In genomic region chr11:76670475-76671235, GRCh38 we compare ENCODE assay signal across 1 cellular context.
TF ChIP-seq lines count a peak whose summit lies in the region.

TSS of gene LRRC32 (minus strand) at chr11:76670747. CDS start at chr11:76665954, 4,793 bp downstream.

TF ChIP-seq in K562, 482 proteins besides CTCF, POLR2A, EP300 and RAD21 (continued from another document and continues in another):
- TF ChIP-seq RREB1 (CRISPR knock-in tag; IDR thresholded peaks at IDR 0.05) (no peak), ZNF184 (CRISPR knock-in tag; IDR thresholded peaks at IDR 0.05) (no peak), PHF21A (IDR thresholded peaks at IDR 0.05; ENCODE audit: borderline replicate concordance, low read depth) (peak; percentile 75; the same call in 1 of the 2 replicates), ZFX (CRISPR knock-in tag; IDR thresholded peaks at IDR 0.05) (peak; percentile 33), ZNF655 (CRISPR knock-in tag; IDR thresholded peaks at IDR 0.05) (no peak), SNRNP70 (optimal IDR thresholded peaks at IDR 0.05; ENCODE audit: low read depth, low read length) (no peak), PRDM10 (IDR thresholded peaks at IDR 0.05; ENCODE audit: partially characterized antibody) (no peak), CCAR2 (IDR thresholded peaks at IDR 0.05; ENCODE audit: low read depth, low read length) (no peak), ZHX1 (conservative IDR thresholded peaks at IDR 0.05; ENCODE audit: low read length) (no peak), TOE1 (IDR thresholded peaks at IDR 0.05; ENCODE audit: borderline replicate concordance) (peak; percentile 77), TOE1 (CRISPR knock-in tag; IDR thresholded peaks at IDR 0.05; ENCODE audit: borderline replicate concordance, low read depth) (no peak), ATF7 (IDR thresholded peaks at IDR 0.05) (no peak), HMBOX1 (IDR thresholded peaks at IDR 0.05) (no peak), STAT6 (CRISPR knock-in tag; IDR thresholded peaks at IDR 0.05) (no peak), HNRNPLL (IDR thresholded peaks at IDR 0.05; ENCODE audit: low read depth, low read length, poor library complexity, severe bottlenecking) (no peak), MEF2A (IDR thresholded peaks at IDR 0.05; ENCODE audit: control insufficient read depth, low read depth, low read length) (no peak), BHLHE40 (IDR thresholded peaks at IDR 0.05; ENCODE audit: low read length) (peak; percentile 69), ZNF121 (CRISPR knock-in tag; conservative IDR thresholded peaks at IDR 0.05) (no peak), ESRRA (IDR thresholded peaks at IDR 0.05; ENCODE audit: borderline replicate concordance, low read depth) (no peak), PYGO2 (tag; IDR thresholded peaks at IDR 0.05) (no peak), ZNF436 (CRISPR knock-in tag; IDR thresholded peaks at IDR 0.05) (no peak), HMGN3 (IDR thresholded peaks at IDR 0.05; ENCODE audit: borderline replicate concordance, extremely low read depth, insufficient read length, low read depth, low read length) (no peak), VEZF1 (CRISPR knock-in tag; IDR thresholded peaks at IDR 0.05) (peak; percentile 50), CBX3 (IDR thresholded peaks at IDR 0.05; ENCODE audit: borderline replicate concordance in 1 of 2, low read length in 2 of 2) (no peak)
